ENCODE assay signal across 25 cellular contexts in genomic region chr2:5020451-5020850, GRCh38.
DNase-seq lines count a peak whose midpoint lies in the region; ATAC-seq lines count a peak whose summit lies in the region.
"Had no signal": no experiment of that assay in that cellular context is flagged by ENCODE, and none has a peak within 500 bp of the region (broad histone marks: within the 10 kb centered on the region; RNA-seq: fewer than 3 reads in every experiment).

No MANE protein-coding gene starts in this region.

- H3K27ac ChIP-seq in SK-N-MC = no peak overlapping the region; the same call in 1 of the 2 replicates
- H3K27ac ChIP-seq: KMS-11, right lobe of liver, spleen, thoracic aorta had no signal

- H3K36me3 ChIP-seq in SK-N-MC (ENCODE audit: insufficient read depth, low read length) = no peaks in the 10 kb centered on the region
- H3K36me3 ChIP-seq: right lobe of liver, spleen, thoracic aorta had no signal

- ATAC-seq in HG03565 (IDR thresholded peaks at IDR 0.05; ENCODE audit: unreplicated experiment) = no peak
- ATAC-seq: activated CD4-positive, alpha-beta T cell treated with anti-CD3 and anti-CD28 coated beads for 36 hours; activated CD8-positive, alpha-beta T cell treated with anti-CD3 and anti-CD28 coated beads, Interleukin-2, amount 10 ng/mL, durations not matched to agents 7 days and 5 days; activated naive CD4-positive, alpha-beta T cell treated with anti-CD3 and anti-CD28 coated beads, Interleukin-2, amount 50 U/mL, for 72 hours; HCT116; naive thymus-derived CD4-positive, alpha-beta T cell; right lobe of liver; stimulated activated naive CD8-positive, alpha-beta T cell treated with anti-CD3 and anti-CD28 coated beads, Interleukin-15, amount 100 ng/mL, for 72 hours had no signal

- H3K9me3 ChIP-seq in SK-N-MC (ENCODE audit: low read depth, low read length) = peaks cover 4% of the 10 kb centered on the region; the same call in 1 of the 2 replicates
- H3K9me3 ChIP-seq: right lobe of liver, thoracic aorta had no signal

- H3K9ac ChIP-seq in SK-N-MC (ENCODE audit: insufficient read length) = no peak overlapping the region
- H3K9ac ChIP-seq: KMS-11 had no signal

- DNase-seq in Ammon's horn (ENCODE audit: low spot score) (peak; percentile 6), NCI-H1417 (lab: John Stamatoyannopoulos, UW) (peak in 2 of 3 experiments; percentile 76 to 90), NCI-H510A treated with DMSO at 0.1 percent for 48 hours (lab: John Stamatoyannopoulos, UW) (peak; percentile 77), SK-N-MC (ENCODE audit: low read depth, low spot score) (peak; percentile 18), AG08396 (ENCODE audit: low spot score) (no peak), dedifferentiated amniotic fluid mesenchymal stem cell (ENCODE audit: extremely low spot score) (no peak)
- DNase-seq: ACHN; activated CD4-positive, alpha-beta T cell treated with anti-CD3 and anti-CD28 coated beads for 36 hours; activated CD8-positive, alpha-beta T cell treated with anti-CD3 and anti-CD28 coated beads, Interleukin-2, amount 10 ng/mL, durations not matched to agents 7 days and 5 days; amygdala; DND-41; GF-D8; MM.1S; naive thymus-derived CD4-positive, alpha-beta T cell; NCI-H1436 treated with DMSO at 0.1 percent for 48 hours; nucleus accumbens; right lobe of liver; spleen; stimulated activated naive CD8-positive, alpha-beta T cell treated with anti-CD3 and anti-CD28 coated beads, Interleukin-15, amount 100 ng/mL, for 72 hours; T-helper 2 cell had no signal

- H3K4me3 ChIP-seq in SK-N-MC = peak overlapping the region; percentile 39; the same call in 1 of the 2 replicates
- H3K4me3 ChIP-seq: right lobe of liver, spleen, thoracic aorta had no signal

Comparison
In these comparisons a context has a peak if more than half of its experiments do, and no peak if none do; other contexts are left out.
1. DNase-seq: peak in Ammon's horn (single experiment), NCI-H1417 (2 of 3), NCI-H510A treated with DMSO at 0.1 percent for 48 hours (single experiment) and SK-N-MC (single experiment); none in AG08396 (single experiment) and dedifferentiated amniotic fluid mesenchymal stem cell (single experiment).